In the genomic region with DNA sequence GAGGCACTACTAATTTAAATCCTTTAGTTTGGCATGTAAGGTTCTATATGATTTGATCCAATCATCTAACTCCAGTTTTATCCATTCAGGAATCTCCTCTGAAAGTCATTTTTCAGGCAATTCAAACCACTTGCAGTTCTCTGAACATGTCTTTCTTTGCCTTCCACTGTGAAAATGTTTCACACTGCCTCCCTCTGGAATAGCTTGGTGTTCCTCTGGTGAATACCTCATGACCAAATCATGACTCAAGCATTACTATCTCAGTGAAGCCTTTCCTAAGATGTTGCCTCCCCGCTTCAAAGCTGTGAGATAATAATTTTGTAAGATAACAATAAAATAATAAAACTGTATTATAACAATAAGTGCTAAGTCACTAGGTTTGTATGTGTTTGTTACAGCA, we compare ENCODE assay signal across 18 cellular contexts.
DNase-seq lines count a peak whose midpoint lies in the region; ATAC-seq and TF ChIP-seq lines count a peak whose summit lies in the region.
"Had no signal": no experiment of that assay in that cellular context is flagged by ENCODE, and none has a peak within 500 bp of the region (broad histone marks: within the 10 kb centered on the region; RNA-seq: fewer than 3 reads in every experiment).

No MANE protein-coding gene starts in this region.

- H3K4me3 ChIP-seq in choroid plexus epithelial cell (ENCODE audit: low read depth, low read length) = no peak overlapping the region
- H3K4me3 ChIP-seq: K562 had no signal

- H3K27ac Mint-ChIP-seq in stimulated activated effector memory CD8-positive, alpha-beta T cell treated with anti-CD3 and anti-CD28 coated beads, Interleukin-12 subunit alpha, Interleukin-12 subunit beta, amount 100 ng/mL, for 72 hours = no peak overlapping the region

- no peaks in the 10 kb centered on the region for H3K4me1 ChIP-seq in foreskin keratinocyte

- H3K4me1 Mint-ChIP-seq in stimulated activated effector memory CD8-positive, alpha-beta T cell treated with anti-CD3 and anti-CD28 coated beads, Interleukin-12 subunit alpha, Interleukin-12 subunit beta, amount 100 ng/mL, for 72 hours = no peaks in the 10 kb centered on the region

- peak; percentile 40 for DNase-seq in H4 (ENCODE audit: low spot score)
- DNase-seq in LHCN-M2 (ENCODE audit: low read depth) = peak; percentile 14
- peak; percentile 1 for DNase-seq in choroid plexus epithelial cell (ENCODE audit: low read depth)
- DNase-seq in foreskin keratinocyte = peak in 1 of 2 donors; percentile 26
- no peak for DNase-seq in stimulated activated effector memory CD8-positive, alpha-beta T cell treated with anti-CD3 and anti-CD28 coated beads, Interleukin-12 subunit alpha, Interleukin-12 subunit beta, amount 100 ng/mL, for 72 hours (ENCODE audit: low spot score in 2 of 2)
- DNase-seq in AML-193 (lab: John Stamatoyannopoulos, UW) = no peak
- no peak for DNase-seq in NCI-H526 (lab: John Stamatoyannopoulos, UW)
- DNase-seq: C1 segment of cervical spinal cord, DND-41, NCI-H1417, NCI-H187 treated with DMSO at 0.1 percent for 48 hours, NCI-H2227 treated with DMSO at 0.1 percent for 48 hours, NCI-H510A treated with DMSO at 0.1 percent for 48 hours, NCI-H82, PC-3, SIG-M5 had no signal

- no peak overlapping the region for H3K4me3 Mint-ChIP-seq in stimulated activated effector memory CD8-positive, alpha-beta T cell treated with anti-CD3 and anti-CD28 coated beads, Interleukin-12 subunit alpha, Interleukin-12 subunit beta, amount 100 ng/mL, for 72 hours

- TF ChIP-seq CTCF in choroid plexus epithelial cell (conservative IDR thresholded peaks at IDR 0.05; ENCODE audit: low read depth, low read length) = no peak
- peak; percentile 31 for TF ChIP-seq CTCF in foreskin keratinocyte (conservative IDR thresholded peaks at IDR 0.05)

- H3K36me3 Mint-ChIP-seq in stimulated activated effector memory CD8-positive, alpha-beta T cell treated with anti-CD3 and anti-CD28 coated beads, Interleukin-12 subunit alpha, Interleukin-12 subunit beta, amount 100 ng/mL, for 72 hours = no peaks in the 10 kb centered on the region

- peak; percentile 50 for ATAC-seq in foreskin keratinocyte
- ATAC-seq in stimulated activated effector memory CD8-positive, alpha-beta T cell treated with anti-CD3 and anti-CD28 coated beads, Interleukin-12 subunit alpha, Interleukin-12 subunit beta, amount 100 ng/mL, for 72 hours = no peak
- ATAC-seq: K562, PC-3 had no signal

- H3K9me3 Mint-ChIP-seq in stimulated activated effector memory CD8-positive, alpha-beta T cell treated with anti-CD3 and anti-CD28 coated beads, Interleukin-12 subunit alpha, Interleukin-12 subunit beta, amount 100 ng/mL, for 72 hours = peaks cover 26% of the 10 kb centered on the region

- no peak overlapping the region for H3K27ac ChIP-seq in foreskin keratinocyte
- H3K27ac ChIP-seq: RWPE1 had no signal

- H3K27me3 ChIP-seq in foreskin keratinocyte = no peaks in the 10 kb centered on the region

Comparison
In these comparisons a context has a peak if more than half of its experiments do, and no peak if none do; other contexts are left out.
1. DNase-seq: peak in H4 (single experiment), LHCN-M2 (single experiment) and choroid plexus epithelial cell (single experiment); none in stimulated activated effector memory CD8-positive, alpha-beta T cell treated with anti-CD3 and anti-CD28 coated beads, Interleukin-12 subunit alpha, Interleukin-12 subunit beta, amount 100 ng/mL, for 72 hours (0 of 2), AML-193 (0 of 2) and NCI-H526 (0 of 2).